Comparison of ENCODE assay signal across 1 cellular context in the genomic region with DNA sequence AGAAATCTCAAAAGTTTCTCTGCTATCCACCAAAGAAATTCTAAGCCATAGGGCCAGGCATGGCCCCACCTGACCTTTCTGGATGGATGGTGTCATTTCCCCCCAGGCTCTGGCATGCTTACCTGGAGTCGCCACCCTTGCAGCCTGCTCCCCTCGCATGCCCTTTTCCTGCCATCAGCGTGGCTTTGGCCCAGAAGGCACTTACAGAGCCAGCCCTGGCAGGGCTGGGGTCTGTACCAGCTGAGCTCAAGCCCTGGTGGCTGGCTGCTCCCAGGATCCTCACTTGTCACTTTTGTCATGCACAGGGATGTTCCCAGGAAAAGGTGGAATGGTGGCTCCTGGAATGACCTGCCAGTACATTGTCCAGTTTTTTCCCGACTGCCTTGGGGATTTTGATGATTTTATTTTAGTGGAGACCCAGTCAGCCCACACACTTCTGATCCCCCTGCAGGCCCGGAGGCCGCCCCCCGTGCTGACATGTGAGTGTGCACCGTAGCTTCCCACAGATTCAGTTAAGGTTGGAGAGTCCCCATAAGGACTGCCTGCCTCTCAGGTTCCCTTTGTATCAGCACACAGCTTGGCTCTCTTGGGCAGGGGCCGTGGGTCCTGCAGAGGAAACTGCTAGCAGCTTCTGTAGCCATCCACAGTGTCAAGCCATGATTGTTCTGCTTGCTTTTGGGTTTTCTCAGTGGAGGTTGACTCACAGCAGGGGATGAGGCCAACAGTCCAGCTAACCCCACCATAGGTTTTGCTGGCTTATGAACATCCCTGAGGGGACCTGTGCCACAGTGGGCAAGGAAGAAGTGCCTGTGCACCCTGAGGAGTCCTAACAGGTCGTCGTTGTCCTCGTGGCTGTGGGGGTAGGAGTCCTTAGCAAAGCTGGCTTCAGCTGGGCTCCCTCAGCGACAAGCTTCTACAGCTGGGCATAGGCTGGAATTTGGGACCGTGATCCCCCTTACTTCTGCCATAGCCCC.
TF ChIP-seq lines count a peak whose summit lies in the region.

No MANE protein-coding gene starts in this region.

TF ChIP-seq in HEK293, 187 proteins besides CTCF, POLR2A, EP300 and RAD21:
- TF ChIP-seq ZNF335 (tag by site-specific recombination; conservative IDR thresholded peaks at IDR 0.05): 0 out of 2 replicates have a peak, but pooled peaks have one; percentile 25
- TF ChIP-seq ZNF843 (tag by site-specific recombination; IDR thresholded peaks at IDR 0.05): no peak
TF ChIP-seq in HEK293: peak in this region for 1.
